ENCODE assay signal across 23 cellular contexts in the genomic region with DNA sequence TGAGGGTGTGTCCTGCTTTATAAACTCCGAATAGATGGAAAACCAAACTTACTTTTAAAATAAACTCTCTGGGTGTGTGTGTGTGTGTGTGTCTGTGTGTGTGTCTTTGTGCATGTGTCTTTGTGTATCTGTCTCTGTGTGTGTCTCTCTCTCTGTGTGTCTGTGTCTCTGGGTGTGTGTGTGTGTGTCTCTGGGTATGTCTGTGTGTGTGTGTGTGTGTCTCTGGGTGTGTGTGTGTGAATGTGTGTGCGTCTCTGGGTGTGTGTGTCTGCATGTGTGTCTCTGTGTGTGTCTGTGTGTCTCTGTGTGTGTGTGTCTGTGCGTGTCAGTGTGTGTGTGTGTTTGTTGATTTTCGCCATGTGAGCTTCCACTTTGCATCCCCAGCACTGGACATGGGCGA. TPM values are rescaled to one million over a fixed set of nuclear protein-coding genes. Genes with fewer than 3 reads are reported as not detected.
A peak's percentile ranks its signal among the peaks of the same experiment; 100 is the strongest.
DNase-seq lines count a peak whose midpoint lies in the region; ATAC-seq lines count a peak whose summit lies in the region.
"Had no signal": no experiment of that assay in that cellular context is flagged by ENCODE, and none has a peak within 500 bp of the region (broad histone marks: within the 10 kb centered on the region; RNA-seq: fewer than 3 reads in every experiment).

No MANE protein-coding gene starts in this region.

- H3K9me3 Mint-ChIP-seq in T-helper 1 cell treated with Interleukin-12 subunit alpha and Interleukin-12 subunit beta and Interleukin-4 antibody, amounts not matched to agents 30 μg/mL and 1 μg/mL, for 36 hours = no peaks in the 10 kb centered on the region
- no peaks in the 10 kb centered on the region for H3K9me3 Mint-ChIP-seq in CD4-positive, alpha-beta memory T cell
- no peaks in the 10 kb centered on the region for H3K9me3 Mint-ChIP-seq in activated naive CD8-positive, alpha-beta T cell treated with anti-CD3 and anti-CD28 coated beads, Interleukin-2, amount 10 ng/mL, durations not matched to agents 7 days and 5 days
- no peaks in the 10 kb centered on the region for H3K9me3 Mint-ChIP-seq in naive thymus-derived CD8-positive, alpha-beta T cell
- H3K9me3 Mint-ChIP-seq: activated T-cell treated with anti-CD3 and anti-CD28 coated beads, Interleukin-2, amount 50 U/mL, for 4 hours had no signal

- H3K4me3 Mint-ChIP-seq in T-helper 1 cell treated with Interleukin-12 subunit alpha and Interleukin-12 subunit beta and Interleukin-4 antibody, amounts not matched to agents 30 μg/mL and 1 μg/mL, for 36 hours = peak overlapping the region; percentile 5
- H3K4me3 Mint-ChIP-seq in CD4-positive, alpha-beta memory T cell = peak overlapping the region in 7 of 8 donors; percentile 20 to 88 (median 82)
- peak overlapping the region; percentile 9 for H3K4me3 Mint-ChIP-seq in activated naive CD8-positive, alpha-beta T cell treated with anti-CD3 and anti-CD28 coated beads, Interleukin-2, amount 10 ng/mL, durations not matched to agents 7 days and 5 days
- H3K4me3 Mint-ChIP-seq in naive thymus-derived CD8-positive, alpha-beta T cell = peak overlapping the region in 9 of 10 donors; percentile 4 to 84 (median 74)

- ATAC-seq in activated naive CD8-positive, alpha-beta T cell treated with anti-CD3 and anti-CD28 coated beads, Interleukin-2, amount 10 ng/mL, durations not matched to agents 7 days and 5 days (ENCODE audit: low read depth) = no peak
- ATAC-seq in naive thymus-derived CD8-positive, alpha-beta T cell = no peak

- H3K27me3 ChIP-seq in CD4-positive, alpha-beta memory T cell (ENCODE audit: insufficient read depth, low read length) = no peaks in the 10 kb centered on the region
- H3K27me3 ChIP-seq: ascending aorta, BE2C, Peyer's patch had no signal

- H3K27ac ChIP-seq in CD4-positive, alpha-beta memory T cell (ENCODE audit: low read depth, low read length) = no peak overlapping the region
- H3K27ac ChIP-seq: 22Rv1, ascending aorta, lower lobe of right lung, SK-N-MC had no signal

- DNase-seq in T-helper 1 cell (no peak), posterior cingulate gyrus (no peak), head of caudate nucleus (no peak), HK-2 (ENCODE audit: unreplicated experiment) (no peak)
- no peak for DNase-seq in CD4-positive, alpha-beta memory T cell
- DNase-seq in activated naive CD8-positive, alpha-beta T cell treated with anti-CD3 and anti-CD28 coated beads, Interleukin-2, amount 10 ng/mL, durations not matched to agents 7 days and 5 days = no peak
- DNase-seq in naive thymus-derived CD8-positive, alpha-beta T cell = no peak
- DNase-seq: activated CD4-positive, alpha-beta T cell treated with anti-CD3 and anti-CD28 coated beads, Interleukin-2, amount 50 U/mL, for 1 hour; activated T-cell treated with anti-CD3 and anti-CD28 coated beads, Interleukin-2, amount 50 U/mL, for 4 hours; BE2C; effector CD8-positive, alpha-beta T cell; GF-D8; Karpas-422; lower lobe of right lung; NCI-H1092 treated with DMSO at 0.1 percent for 48 hours; NCI-H2107 had no signal

- POLR2A ChIA-PET in CD4-positive, alpha-beta memory T cell (lab: Charles Lee; ENCODE audit: partially characterized antibody) = no interaction called here
- POLR2A ChIA-PET in activated naive CD8-positive, alpha-beta T cell treated with anti-CD3 and anti-CD28 coated beads, Interleukin-2, amount 10 ng/mL, durations not matched to agents 7 days and 5 days (lab: Charles Lee) = interaction anchor here (0.6 kb wide), 1 partner anchor 851 kb away, joined by 3 read pairs; no protein-coding TSS in a partner anchor
- POLR2A ChIA-PET in naive thymus-derived CD8-positive, alpha-beta T cell (lab: Charles Lee) = no interaction called here

- H3K27ac Mint-ChIP-seq in T-helper 1 cell treated with Interleukin-12 subunit alpha and Interleukin-12 subunit beta and Interleukin-4 antibody, amounts not matched to agents 30 μg/mL and 1 μg/mL, for 36 hours = peak overlapping the region; percentile 7
- peak overlapping the region in 3 of 7 donors; percentile 26 to 84 (median 53) for H3K27ac Mint-ChIP-seq in CD4-positive, alpha-beta memory T cell
- peak overlapping the region; percentile 40 for H3K27ac Mint-ChIP-seq in activated naive CD8-positive, alpha-beta T cell treated with anti-CD3 and anti-CD28 coated beads, Interleukin-2, amount 10 ng/mL, durations not matched to agents 7 days and 5 days
- H3K27ac Mint-ChIP-seq in naive thymus-derived CD8-positive, alpha-beta T cell = peak overlapping the region in 8 of 10 donors; percentile 7 to 89 (median 76)
- H3K27ac Mint-ChIP-seq: progenitor cell of endocrine pancreas had no signal

- H3K4me1 ChIP-seq in CD4-positive, alpha-beta memory T cell (ENCODE audit: insufficient read depth, low read length) = peaks cover 10% of the 10 kb centered on the region
- H3K4me1 ChIP-seq: ascending aorta, lower lobe of right lung had no signal

- no peak overlapping the region for H3K4me3 ChIP-seq in CD4-positive, alpha-beta memory T cell (ENCODE audit: low read length in 2 of 2)
- H3K4me3 ChIP-seq: ascending aorta, HAP-1 had no signal

- no peaks in the 10 kb centered on the region for H3K9me3 ChIP-seq in CD4-positive, alpha-beta memory T cell (ENCODE audit: control insufficient read depth in 1 of 2, low read length in 2 of 2)
- H3K9me3 ChIP-seq: ascending aorta, BE2C, HAP-1, lower lobe of right lung, Peyer's patch had no signal

- peaks cover 16% of the 10 kb centered on the region for H3K36me3 Mint-ChIP-seq in T-helper 1 cell treated with Interleukin-12 subunit alpha and Interleukin-12 subunit beta and Interleukin-4 antibody, amounts not matched to agents 30 μg/mL and 1 μg/mL, for 36 hours (ENCODE audit: low read depth)
- H3K36me3 Mint-ChIP-seq in CD4-positive, alpha-beta memory T cell = peaks cover 9 to 20% of the 10 kb centered on the region in 2 donors
- H3K36me3 Mint-ChIP-seq in activated naive CD8-positive, alpha-beta T cell treated with anti-CD3 and anti-CD28 coated beads, Interleukin-2, amount 10 ng/mL, durations not matched to agents 7 days and 5 days = peaks cover 13% of the 10 kb centered on the region
- H3K36me3 Mint-ChIP-seq in naive thymus-derived CD8-positive, alpha-beta T cell = peaks cover 0 to 19% (median 2%) of the 10 kb centered on the region in 3 donors

- intact Hi-C loops in CD4-positive, alpha-beta memory T cell (cut with micrococcal nuclease) = no loop called here
- intact Hi-C loops in posterior cingulate gyrus (cut with DNase I) (no loop called here), head of caudate nucleus (cut with DNase I) (no loop called here)

- CTCF ChIA-PET in CD4-positive, alpha-beta memory T cell (lab: Charles Lee; ENCODE audit: partially characterized antibody) = interaction anchor here (1.3 kb wide), 1 partner anchor 55 kb away, joined by 6 read pairs; no protein-coding TSS in a partner anchor

- peaks cover 8% of the 10 kb centered on the region for H3K36me3 ChIP-seq in CD4-positive, alpha-beta memory T cell (ENCODE audit: insufficient read depth, low read length)

- no peaks in the 10 kb centered on the region for H3K27me3 Mint-ChIP-seq in T-helper 1 cell treated with Interleukin-12 subunit alpha and Interleukin-12 subunit beta and Interleukin-4 antibody, amounts not matched to agents 30 μg/mL and 1 μg/mL, for 36 hours (ENCODE audit: low read depth)
- no peaks in the 10 kb centered on the region for H3K27me3 Mint-ChIP-seq in CD4-positive, alpha-beta memory T cell
- no peaks in the 10 kb centered on the region for H3K27me3 Mint-ChIP-seq in activated naive CD8-positive, alpha-beta T cell treated with anti-CD3 and anti-CD28 coated beads, Interleukin-2, amount 10 ng/mL, durations not matched to agents 7 days and 5 days
- no peaks in the 10 kb centered on the region for H3K27me3 Mint-ChIP-seq in naive thymus-derived CD8-positive, alpha-beta T cell

- H3K4me1 Mint-ChIP-seq in T-helper 1 cell treated with Interleukin-12 subunit alpha and Interleukin-12 subunit beta and Interleukin-4 antibody, amounts not matched to agents 30 μg/mL and 1 μg/mL, for 36 hours (ENCODE audit: low read depth) = peaks cover 29% of the 10 kb centered on the region
- H3K4me1 Mint-ChIP-seq in CD4-positive, alpha-beta memory T cell = peaks cover 16 to 38% (median 28%) of the 10 kb centered on the region in 4 donors
- peaks cover 32% of the 10 kb centered on the region for H3K4me1 Mint-ChIP-seq in activated naive CD8-positive, alpha-beta T cell treated with anti-CD3 and anti-CD28 coated beads, Interleukin-2, amount 10 ng/mL, durations not matched to agents 7 days and 5 days
- H3K4me1 Mint-ChIP-seq in naive thymus-derived CD8-positive, alpha-beta T cell = peaks cover 10 to 36% (median 33%) of the 10 kb centered on the region in 4 donors

RNA-seq across cellular contexts. Expression of gene RAN, which starts 9.2 kb away (rescaled TPM):
- 100 to 1,000 TPM; 289 to 333 TPM for total RNA-seq in CD4-positive, alpha-beta memory T cell
- 100 to 1,000 TPM; 750 to 868 TPM for polyA plus RNA-seq in CD4-positive, alpha-beta memory T cell
- 100 to 1,000 TPM; 798 to 821 TPM for total RNA-seq in activated naive CD8-positive, alpha-beta T cell treated with anti-CD3 and anti-CD28 coated beads, Interleukin-2, amount 10 ng/mL, durations not matched to agents 7 days and 5 days
- 100 to 1,000 TPM; 325 to 331 TPM for total RNA-seq in naive thymus-derived CD8-positive, alpha-beta T cell
- polyA plus RNA-seq in naive thymus-derived CD8-positive, alpha-beta T cell = 100 to 1,000 TPM; 522 to 578 (median 572) TPM

RNA-seq across cellular contexts. Expression of gene STX2, which starts 42.0 kb away (rescaled TPM):
- 10 to 100 TPM; 30.2 to 35.3 TPM for total RNA-seq in CD4-positive, alpha-beta memory T cell
- 10 to 100 TPM; 12.1 to 12.9 TPM for polyA plus RNA-seq in CD4-positive, alpha-beta memory T cell
- total RNA-seq in activated naive CD8-positive, alpha-beta T cell treated with anti-CD3 and anti-CD28 coated beads, Interleukin-2, amount 10 ng/mL, durations not matched to agents 7 days and 5 days = 10 to 100 TPM; 20.7 to 22.5 TPM
- 10 to 100 TPM; 29.4 to 29.9 TPM for total RNA-seq in naive thymus-derived CD8-positive, alpha-beta T cell
- 1 to 10 TPM; 6.7 to 9.3 (median 9.2) TPM for polyA plus RNA-seq in naive thymus-derived CD8-positive, alpha-beta T cell

Comparison
In these comparisons a context has a peak if more than half of its experiments do, and no peak if none do; other contexts are left out.
1. H3K4me3 Mint-ChIP-seq: peak in every context shown above with its lines; median percentile 82 in CD4-positive, alpha-beta memory T cell; 74 in naive thymus-derived CD8-positive, alpha-beta T cell; 9 in activated naive CD8-positive, alpha-beta T cell treated with anti-CD3 and anti-CD28 coated beads, Interleukin-2, amount 10 ng/mL, durations not matched to agents 7 days and 5 days; 5 in T-helper 1 cell treated with Interleukin-12 subunit alpha and Interleukin-12 subunit beta and Interleukin-4 antibody, amounts not matched to agents 30 μg/mL and 1 μg/mL, for 36 hours.